ENCODE assay signal across 8 cellular contexts in genomic region chr3:72255736-72256559, GRCh38.
DNase-seq lines count a peak whose midpoint lies in the region; ATAC-seq and TF ChIP-seq lines count a peak whose summit lies in the region.

No MANE protein-coding gene starts in this region.

- H3K36me3 ChIP-seq in SJSA1, result no peaks in the 10 kb centered on the region

- intact Hi-C loops in CD4-positive, alpha-beta T cell (cut with DNase I, micrococcal nuclease), result loop anchor here in 1 of 2 experiments (10.0 kb wide), 1 partner anchor 531 kb away; the partner anchor contains the start of gene EIF4E3

- H3K36me3 Mint-ChIP-seq in CD4-positive, alpha-beta T cell (ENCODE audit: low read depth), result no peaks in the 10 kb centered on the region
- no peaks in the 10 kb centered on the region for H3K36me3 Mint-ChIP-seq in osteocyte (ENCODE audit: unreplicated experiment)

- no peak overlapping the region for H3K27ac ChIP-seq in CD4-positive, alpha-beta T cell (ENCODE audit: low read depth, low read length)
- H3K27ac ChIP-seq in SJSA1, result no peak overlapping the region

- H3K9me3 Mint-ChIP-seq in CD4-positive, alpha-beta T cell, result no peaks in the 10 kb centered on the region
- no peaks in the 10 kb centered on the region for H3K9me3 Mint-ChIP-seq in osteocyte (ENCODE audit: unreplicated experiment)

- DNase-seq in CD4-positive, alpha-beta T cell, result peak; percentile 8 to 44 (median 16)
- peak in 66 of 76 experiments; percentile 3 to 70 (median 44) for DNase-seq in HUDEP-2 (lab: John Stamatoyannopoulos, UW; ENCODE audit: unreplicated experiment in 76 of 76)
- DNase-seq in SJSA1 (ENCODE audit: low read depth in 1 of 2, low spot score in 2 of 2), result peak; percentile 57 to 71
- DNase-seq in epithelial cell of proximal tubule (ENCODE audit: low read depth), result no peak
- DNase-seq in osteocyte (ENCODE audit: extremely low spot score, unreplicated experiment), result peak; percentile 87

- CTCF ChIA-PET in CD4-positive, alpha-beta T cell (lab: Charles Lee), result no interaction called here

- peak overlapping the region; percentile 73 for H3K27ac Mint-ChIP-seq in CD4-positive, alpha-beta T cell
- peak overlapping the region; percentile 39 for H3K27ac Mint-ChIP-seq in osteocyte (ENCODE audit: unreplicated experiment)

- ATAC-seq in CD4-positive, alpha-beta T cell (ENCODE audit: poor library complexity), result peak; percentile 85
- ATAC-seq in HG02870 (IDR thresholded peaks at IDR 0.05; ENCODE audit: unreplicated experiment) (no peak), GM19452 (IDR thresholded peaks at IDR 0.05; ENCODE audit: unreplicated experiment) (no peak), GM18861 (IDR thresholded peaks at IDR 0.05; ENCODE audit: unreplicated experiment) (no peak)

- H3K9me3 ChIP-seq in CD4-positive, alpha-beta T cell (ENCODE audit: control insufficient read depth, low read length), result no peaks in the 10 kb centered on the region
- H3K9me3 ChIP-seq in SJSA1 (replicated peaks), result no peaks in the 10 kb centered on the region

- TF ChIP-seq CTCF in CD4-positive, alpha-beta T cell (IDR thresholded peaks at IDR 0.05), result no peak
- TF ChIP-seq CTCF in epithelial cell of proximal tubule (conservative IDR thresholded peaks at IDR 0.05; ENCODE audit: low read depth, low read length) (peak; percentile 42), osteocyte (IDR thresholded peaks at IDR 0.05) (no peak)

- no peaks in the 10 kb centered on the region for H3K27me3 Mint-ChIP-seq in CD4-positive, alpha-beta T cell
- peaks cover 34% of the 10 kb centered on the region for H3K27me3 Mint-ChIP-seq in osteocyte (ENCODE audit: unreplicated experiment)

- peaks cover 50% of the 10 kb centered on the region for H3K4me1 Mint-ChIP-seq in CD4-positive, alpha-beta T cell (ENCODE audit: low read depth)
- H3K4me1 Mint-ChIP-seq in osteocyte (ENCODE audit: unreplicated experiment), result peaks cover 35% of the 10 kb centered on the region

- peaks cover 20% of the 10 kb centered on the region for H3K4me1 ChIP-seq in SJSA1 (replicated peaks)

- H3K27me3 ChIP-seq in CD4-positive, alpha-beta T cell (ENCODE audit: control insufficient read depth, insufficient read depth, low read length), result no peaks in the 10 kb centered on the region
- no peaks in the 10 kb centered on the region for H3K27me3 ChIP-seq in SJSA1 (replicated peaks)

- H3K4me3 ChIP-seq in SJSA1 (no peak overlapping the region), epithelial cell of proximal tubule (ENCODE audit: low read depth, low read length) (no peak overlapping the region)

- peak overlapping the region; percentile 62 for H3K4me3 Mint-ChIP-seq in CD4-positive, alpha-beta T cell
- no peak overlapping the region for H3K4me3 Mint-ChIP-seq in osteocyte (ENCODE audit: unreplicated experiment)

- POLR2A ChIA-PET in CD4-positive, alpha-beta T cell (lab: Charles Lee), result interaction anchor here (1.9 kb wide), 1 partner anchor 33 kb away, joined by 5 read pairs; no protein-coding TSS in a partner anchor
